8 cellular contexts compared by ENCODE assay signal in the genomic region with DNA sequence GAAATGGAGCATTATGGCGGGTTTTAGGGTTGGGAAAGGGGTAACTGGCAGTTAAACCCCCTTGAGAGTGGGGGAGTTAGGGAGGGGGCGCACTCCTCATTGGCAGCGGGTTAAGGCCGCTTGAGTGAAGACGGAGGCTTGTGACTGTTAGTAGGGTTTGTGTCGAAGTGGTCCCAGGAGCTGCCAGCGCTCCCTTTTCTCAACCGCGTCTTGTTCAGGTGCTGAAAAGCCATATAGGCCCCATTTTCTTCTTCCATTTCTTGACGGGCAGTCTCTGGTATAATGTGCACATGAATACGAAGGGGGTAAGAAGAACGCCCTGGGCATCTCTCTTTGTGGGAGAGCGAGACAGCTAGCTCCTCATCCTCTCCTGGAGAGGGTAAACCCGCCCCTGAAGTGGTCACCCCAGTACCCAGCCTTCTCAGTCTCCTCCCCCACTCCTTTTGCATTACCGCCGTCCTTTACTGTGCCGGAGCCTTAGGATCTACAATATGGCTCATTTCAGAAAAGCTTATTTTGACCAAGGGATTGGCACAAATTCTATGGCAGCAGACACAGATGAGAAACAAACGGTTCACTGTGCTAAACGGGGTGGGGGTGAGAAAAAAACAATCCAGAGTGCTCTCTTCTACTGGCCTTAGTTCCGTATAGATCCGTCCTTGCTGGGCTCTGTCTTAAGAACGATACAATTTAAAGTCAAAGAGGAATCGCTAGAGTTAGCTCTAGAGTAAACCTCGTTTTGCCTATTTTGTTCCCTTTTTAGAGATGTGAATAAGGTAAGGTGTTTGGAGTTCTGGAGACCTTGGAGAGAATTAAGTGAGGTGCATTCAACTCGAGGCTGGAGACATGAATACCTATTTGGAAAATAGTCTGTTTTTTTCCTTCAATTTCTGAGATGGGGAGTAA. TPM values are rescaled to one million over a fixed set of nuclear protein-coding genes. Genes with fewer than 3 reads are reported as not detected.
DNase-seq lines count a peak whose midpoint lies in the region; ATAC-seq and TF ChIP-seq lines count a peak whose summit lies in the region.

No MANE protein-coding gene starts in this region.

- H3K36me3 Mint-ChIP-seq in activated naive CD8-positive, alpha-beta T cell treated with anti-CD3 and anti-CD28 coated beads, Interleukin-2, amount 10 ng/mL, durations not matched to agents 7 days and 5 days: peaks cover 39% of the 10 kb centered on the region
- peaks cover 5% of the 10 kb centered on the region for H3K36me3 Mint-ChIP-seq in progenitor cell of endocrine pancreas (ENCODE audit: insufficient read depth)

- peak overlapping the region; percentile 100 for H3K27ac Mint-ChIP-seq in activated naive CD8-positive, alpha-beta T cell treated with anti-CD3 and anti-CD28 coated beads, Interleukin-2, amount 10 ng/mL, durations not matched to agents 7 days and 5 days
- peak overlapping the region; percentile 100 for H3K27ac Mint-ChIP-seq in progenitor cell of endocrine pancreas

- H3K4me1 ChIP-seq in RWPE2 (ENCODE audit: insufficient read depth, poor library complexity, severe bottlenecking) (peaks cover 32% of the 10 kb centered on the region), left ventricle myocardium inferior (peaks cover 72% of the 10 kb centered on the region)

- CTCF ChIA-PET in HEK293T (lab: Yijun Ruan, JAX): interaction anchor here (0.7 to 1.8 kb wide), 3 partner anchors 19 to 54 kb away, joined by 3 to 6 read pairs (median 5); no protein-coding TSS in a partner anchor

- peak overlapping the region; percentile 94 for H3K4me3 Mint-ChIP-seq in activated naive CD8-positive, alpha-beta T cell treated with anti-CD3 and anti-CD28 coated beads, Interleukin-2, amount 10 ng/mL, durations not matched to agents 7 days and 5 days
- peak overlapping the region; percentile 100 for H3K4me3 Mint-ChIP-seq in progenitor cell of endocrine pancreas (ENCODE audit: low read depth)

- ATAC-seq in RWPE2 (ENCODE audit: low read depth): peak; percentile 22
- ATAC-seq in activated naive CD8-positive, alpha-beta T cell treated with anti-CD3 and anti-CD28 coated beads, Interleukin-2, amount 10 ng/mL, durations not matched to agents 7 days and 5 days (ENCODE audit: low read depth): peak; percentile 7

- H3K27me3 Mint-ChIP-seq in activated naive CD8-positive, alpha-beta T cell treated with anti-CD3 and anti-CD28 coated beads, Interleukin-2, amount 10 ng/mL, durations not matched to agents 7 days and 5 days: no peaks in the 10 kb centered on the region
- no peaks in the 10 kb centered on the region for H3K27me3 Mint-ChIP-seq in progenitor cell of endocrine pancreas

- H3K4me3 ChIP-seq in RWPE2 (ENCODE audit: severe bottlenecking) (peak overlapping the region; percentile 59), left ventricle myocardium inferior (peak overlapping the region; percentile 75)

- H3K9me3 Mint-ChIP-seq in activated naive CD8-positive, alpha-beta T cell treated with anti-CD3 and anti-CD28 coated beads, Interleukin-2, amount 10 ng/mL, durations not matched to agents 7 days and 5 days: no peaks in the 10 kb centered on the region
- no peaks in the 10 kb centered on the region for H3K9me3 Mint-ChIP-seq in progenitor cell of endocrine pancreas (ENCODE audit: low read depth)

- POLR2A ChIA-PET in activated naive CD8-positive, alpha-beta T cell treated with anti-CD3 and anti-CD28 coated beads, Interleukin-2, amount 10 ng/mL, durations not matched to agents 7 days and 5 days (lab: Charles Lee): interaction anchor here (0.6 to 10.6 kb wide), 13 partner anchors 8 to 517 kb away, joined by 3 to 213 read pairs (median 5); a partner anchor contains a TSS
- POLR2A ChIA-PET in HEK293T (lab: Yijun Ruan, JAX): interaction anchor here (0.6 to 2.4 kb wide), 15 partner anchors 11 to 1455 kb away, joined by 3 to 24 read pairs (median 5); no protein-coding TSS in a partner anchor

- H3K9me3 ChIP-seq in RWPE2 (ENCODE audit: severe bottlenecking) (no peaks in the 10 kb centered on the region), left ventricle myocardium inferior (replicated peaks) (no peaks in the 10 kb centered on the region)

- H3K27ac ChIP-seq in RWPE2 (ENCODE audit: poor library complexity, severe bottlenecking): peak overlapping the region; percentile 94
- peak overlapping the region; percentile 100 for H3K27ac ChIP-seq in left ventricle myocardium inferior (replicated peaks)

- DNase-seq in COLO668 (lab: John Stamatoyannopoulos, UW; ENCODE audit: unreplicated experiment) (peak; percentile 42), HT-29 (ENCODE audit: low spot score) (peak; percentile 81), RWPE2 (ENCODE audit: low spot score) (no peak), left ventricle myocardium inferior (no peak), progenitor cell of endocrine pancreas (ENCODE audit: low spot score, unreplicated experiment) (no peak), HEK293T (ENCODE audit: extremely low spot score) (no peak), NCI-H446 treated with DMSO at 0.1 percent for 48 hours (lab: John Stamatoyannopoulos, UW) (no peak)
- peak; percentile 57 for DNase-seq in activated naive CD8-positive, alpha-beta T cell treated with anti-CD3 and anti-CD28 coated beads, Interleukin-2, amount 10 ng/mL, durations not matched to agents 7 days and 5 days

- H3K36me3 ChIP-seq in RWPE2 (ENCODE audit: low read depth) (peaks cover 20% of the 10 kb centered on the region; the same call in 1 of the 2 replicates), left ventricle myocardium inferior (no peaks in the 10 kb centered on the region)

- TF ChIP-seq CTCF in RWPE2 (IDR thresholded peaks at IDR 0.05; ENCODE audit: poor library complexity, severe bottlenecking) (no peak), left ventricle myocardium inferior (IDR thresholded peaks at IDR 0.05; ENCODE audit: borderline replicate concordance) (no peak), progenitor cell of endocrine pancreas (IDR thresholded peaks at IDR 0.05; ENCODE audit: unreplicated experiment) (no peak)

- H3K27me3 ChIP-seq in RWPE2 (ENCODE audit: insufficient read depth, poor library complexity, severe bottlenecking) (no peaks in the 10 kb centered on the region), left ventricle myocardium inferior (ENCODE audit: low read depth) (no peaks in the 10 kb centered on the region)

- intact Hi-C loops in left ventricle myocardium inferior (cut with micrococcal nuclease): no loop called here

- peaks cover 21% of the 10 kb centered on the region for H3K4me1 Mint-ChIP-seq in activated naive CD8-positive, alpha-beta T cell treated with anti-CD3 and anti-CD28 coated beads, Interleukin-2, amount 10 ng/mL, durations not matched to agents 7 days and 5 days
- peaks cover 25% of the 10 kb centered on the region for H3K4me1 Mint-ChIP-seq in progenitor cell of endocrine pancreas (ENCODE audit: low read depth)

TF ChIP-seq in HEK293T, 16 proteins besides CTCF, POLR2A, EP300 and RAD21:
- TF ChIP-seq HDGF (IDR thresholded peaks at IDR 0.05; ENCODE audit: borderline replicate concordance) (no peak), ARNT (IDR thresholded peaks at IDR 0.05) (no peak)

RNA-seq across cellular contexts. Expression of a gene that starts 1.0 kb away (rescaled TPM):
- total RNA-seq in HT-29 (2014; rRNA removed; shearing (Covaris generic)): 49.6 and 54.3 TPM in 2 replicates
- 100 to 1,000 TPM; 141 to 145 TPM for total RNA-seq in activated naive CD8-positive, alpha-beta T cell treated with anti-CD3 and anti-CD28 coated beads, Interleukin-2, amount 10 ng/mL, durations not matched to agents 7 days and 5 days
- total RNA-seq in left ventricle myocardium inferior (40.2 TPM), progenitor cell of endocrine pancreas (107 TPM in 2 replicates)

Comparison
In these comparisons a context has a peak if more than half of its experiments do, and no peak if none do; other contexts are left out.
1. DNase-seq: peak in COLO668 (single experiment), HT-29 (single experiment) and activated naive CD8-positive, alpha-beta T cell treated with anti-CD3 and anti-CD28 coated beads, Interleukin-2, amount 10 ng/mL, durations not matched to agents 7 days and 5 days (single experiment); none in RWPE2 (single experiment), left ventricle myocardium inferior (single experiment), progenitor cell of endocrine pancreas (single experiment), HEK293T (single experiment) and NCI-H446 treated with DMSO at 0.1 percent for 48 hours (single experiment).